8 cellular contexts compared by ENCODE assay signal in the genomic region with DNA sequence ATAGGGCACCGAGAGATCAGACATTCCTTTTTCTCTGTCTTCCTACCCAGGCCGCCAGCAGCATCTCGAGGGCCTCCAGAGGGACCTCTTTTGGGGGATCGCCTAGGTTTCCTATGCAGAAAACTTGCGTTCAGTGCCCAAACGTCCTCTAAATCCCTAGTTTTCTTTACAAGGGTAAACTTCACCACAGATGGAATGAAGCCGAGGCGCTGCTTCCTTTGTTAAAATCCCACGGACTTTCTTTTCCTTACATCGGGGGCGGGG. TPM values are rescaled to one million over a fixed set of nuclear protein-coding genes. Genes with fewer than 3 reads are reported as not detected.
DNase-seq lines count a peak whose midpoint lies in the region; ATAC-seq and TF ChIP-seq lines count a peak whose summit lies in the region.

No MANE protein-coding gene starts in this region.

- H3K4me3 Mint-ChIP-seq in osteocyte (ENCODE audit: unreplicated experiment): peak overlapping the region; percentile 92

- peaks cover 7% of the 10 kb centered on the region; the same call in 1 of the 2 replicates for H3K36me3 ChIP-seq in DND-41 (ENCODE audit: insufficient read depth, low read length)
- no peaks in the 10 kb centered on the region for H3K36me3 ChIP-seq in NT2/D1 (ENCODE audit: insufficient read depth, insufficient read length, low read length)

- TF ChIP-seq CTCF in DND-41 (IDR thresholded peaks at IDR 0.05; ENCODE audit: borderline replicate concordance, extremely low read depth, low read length, poor library complexity, severe bottlenecking) (peak; percentile 13), epithelial cell of esophagus (IDR thresholded peaks at IDR 0.05; ENCODE audit: insufficient read depth, low read depth, low read length, missing control alignments) (no peak), osteocyte (IDR thresholded peaks at IDR 0.05) (no peak)

- peaks cover 57% of the 10 kb centered on the region for H3K79me2 ChIP-seq in DND-41 (ENCODE audit: insufficient read depth, low read length)

- DNase-seq in DND-41 (no peak), NT2/D1 (ENCODE audit: low read depth, low spot score) (peak; percentile 15), epithelial cell of esophagus (ENCODE audit: low read depth) (no peak), osteocyte (ENCODE audit: extremely low spot score, unreplicated experiment) (no peak), COLO668 (lab: John Stamatoyannopoulos, UW; ENCODE audit: unreplicated experiment) (no peak), sciatic nerve (ENCODE audit: low spot score) (no peak), NCI-H146 treated with DMSO at 0.1 percent for 48 hours (lab: John Stamatoyannopoulos, UW; ENCODE audit: unreplicated experiment) (no peak), NCI-H345 (lab: John Stamatoyannopoulos, UW) (no peak)

- peak overlapping the region; percentile 80 to 94 for H3K4me3 ChIP-seq in DND-41 (ENCODE audit: low read depth in 1 of 2, low read length in 2 of 2)
- peak overlapping the region; percentile 47 for H3K4me3 ChIP-seq in NT2/D1 (ENCODE audit: insufficient read length, low read depth)
- peak overlapping the region; percentile 88 for H3K4me3 ChIP-seq in epithelial cell of esophagus (ENCODE audit: low read length)

- peaks cover 51% of the 10 kb centered on the region for H4K20me1 ChIP-seq in DND-41 (ENCODE audit: insufficient read depth, low read length)

- H3K9me3 ChIP-seq in DND-41 (ENCODE audit: insufficient read depth, low read length, severe bottlenecking): peaks cover 9% of the 10 kb centered on the region
- H3K9me3 ChIP-seq in NT2/D1 (ENCODE audit: insufficient read depth, low read length): peaks cover 16% of the 10 kb centered on the region; the same call in 1 of the 2 replicates

- H3K27ac ChIP-seq in DND-41 (ENCODE audit: low read length): peak overlapping the region; percentile 84

- H3K36me3 Mint-ChIP-seq in osteocyte (ENCODE audit: unreplicated experiment): peaks cover 3% of the 10 kb centered on the region

- H3K4me1 Mint-ChIP-seq in osteocyte (ENCODE audit: unreplicated experiment): peaks cover 41% of the 10 kb centered on the region

- peaks cover 6% of the 10 kb centered on the region for H3K9me3 Mint-ChIP-seq in osteocyte (ENCODE audit: unreplicated experiment)

- intact Hi-C loops in sciatic nerve (cut with DNase I): no loop called here

- ATAC-seq in DND-41 (ENCODE audit: insufficient read depth, low read depth) (no peak), sciatic nerve (no peak)

- H3K9ac ChIP-seq in DND-41 (ENCODE audit: low read depth, low read length) (peak overlapping the region; percentile 96), NT2/D1 (ENCODE audit: insufficient read length, low read depth) (peak overlapping the region; percentile 92)

- H3K27me3 ChIP-seq in DND-41 (ENCODE audit: insufficient read depth, low read length, poor library complexity): no peaks in the 10 kb centered on the region
- H3K27me3 ChIP-seq in NT2/D1 (ENCODE audit: insufficient read depth, insufficient read length): no peaks in the 10 kb centered on the region

- peak overlapping the region; percentile 90 for H3K4me2 ChIP-seq in DND-41 (ENCODE audit: insufficient read depth, low read length)

- H3K4me1 ChIP-seq in DND-41 (ENCODE audit: insufficient read depth, low read length) (peaks cover 48% of the 10 kb centered on the region), NT2/D1 (ENCODE audit: insufficient read depth, insufficient read length) (no peaks in the 10 kb centered on the region)

- no peaks in the 10 kb centered on the region for H3K27me3 Mint-ChIP-seq in osteocyte (ENCODE audit: unreplicated experiment)

- H2AFZ ChIP-seq in DND-41 (ENCODE audit: low read depth, low read length): peak overlapping the region; percentile 70; the same call in 1 of the 2 replicates

- H3K27ac Mint-ChIP-seq in osteocyte (ENCODE audit: unreplicated experiment): peak overlapping the region; percentile 95

RNA-seq across cellular contexts. Expression of gene RHEB, which starts 1.0 kb away (rescaled TPM):
- total RNA-seq in osteocyte (97.2 and 97.7 TPM in 2 replicates), sciatic nerve (113 TPM)
